In the genomic region with DNA sequence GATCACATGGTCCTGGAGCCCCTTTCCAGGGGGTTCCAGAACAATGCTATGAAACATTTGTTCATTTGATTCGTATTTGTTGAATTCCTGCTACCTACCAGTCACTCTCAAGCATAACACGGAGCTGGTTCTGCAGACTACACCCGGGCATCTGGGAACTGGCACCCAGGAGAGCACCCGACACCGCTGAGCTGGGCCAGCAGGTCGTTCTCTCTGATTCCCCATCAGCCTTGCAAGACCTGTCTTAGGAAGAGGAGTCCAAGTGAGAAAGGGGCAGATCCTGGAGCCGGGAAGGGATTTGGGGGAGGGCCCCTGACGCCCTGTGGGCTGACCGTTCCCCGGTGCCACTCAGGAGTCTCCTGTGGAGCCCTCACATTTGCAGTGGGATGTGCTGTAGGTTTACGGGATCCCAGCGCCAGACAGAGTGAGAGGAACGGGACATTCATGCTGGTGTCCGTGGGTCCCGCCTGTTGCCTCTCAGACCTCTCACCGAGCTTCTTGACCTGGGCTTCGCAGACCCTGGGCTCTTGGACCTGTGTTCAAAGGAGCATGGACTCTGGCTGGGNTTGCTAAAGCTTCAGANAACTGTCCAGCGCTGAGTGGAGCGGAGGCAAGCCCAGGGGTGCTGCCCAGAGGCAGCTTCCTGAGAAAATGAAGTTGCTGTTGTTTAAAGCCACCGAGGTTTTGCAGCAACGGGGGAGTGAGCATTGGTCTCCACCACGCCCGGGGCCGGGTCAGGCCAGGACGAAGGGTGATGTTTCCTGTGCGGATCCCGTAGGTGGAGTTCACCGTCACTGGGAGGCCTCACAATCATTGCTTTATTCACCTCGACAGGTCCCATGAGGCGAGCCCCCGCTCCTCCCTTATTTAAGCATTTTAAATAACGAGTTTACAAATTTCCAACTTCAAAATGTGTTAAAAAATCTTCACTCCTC, we compare ENCODE assay signal across 16 cellular contexts. TPM values are rescaled to one million over a fixed set of nuclear protein-coding genes. Genes with fewer than 3 reads are reported as not detected.
DNase-seq lines count a peak whose midpoint lies in the region; ATAC-seq and TF ChIP-seq lines count a peak whose summit lies in the region.
"Had no signal": no experiment of that assay in that cellular context is flagged by ENCODE, and none has a peak within 500 bp of the region (broad histone marks: within the 10 kb centered on the region; RNA-seq: fewer than 3 reads in every experiment).

No MANE protein-coding gene starts in this region.

- no peak overlapping the region for H3K27ac Mint-ChIP-seq in chondrocyte (ENCODE audit: unreplicated experiment)
- H3K27ac Mint-ChIP-seq: CD4-positive, CD25-positive, alpha-beta regulatory T cell; GM23338 had no signal

- intact Hi-C loops in right cardiac atrium (cut with DNase I): no loop called here
- intact Hi-C loops in left ventricle myocardium superior (cut with micrococcal nuclease): no loop called here
- intact Hi-C loops in lower lobe of right lung (cut with DNase I): no loop called here
- intact Hi-C loops in sigmoid colon (cut with DNase I): no loop called here

- no peak for TF ChIP-seq EP300 in suprapubic skin (IDR thresholded peaks at IDR 0.05)
- TF ChIP-seq EP300 in sigmoid colon (IDR thresholded peaks at IDR 0.05): no peak

- peaks cover 19% of the 10 kb centered on the region for H3K27me3 Mint-ChIP-seq in chondrocyte (ENCODE audit: low read depth)

- ATAC-seq in right cardiac atrium (peak in 1 of 2 donors; percentile 10), left ventricle myocardium superior (no peak), lower lobe of right lung (no peak)
- ATAC-seq: GM12878, GM23338 had no signal

- DNase-seq in right cardiac atrium: peak in 2 of 3 donors; percentile 38 to 45
- no peak for DNase-seq in left ventricle myocardium superior
- peak; percentile 68 for DNase-seq in chondrocyte (ENCODE audit: low spot score)
- DNase-seq in lower lobe of right lung: peak; percentile 27
- DNase-seq in suprapubic skin (ENCODE audit: low spot score in 2 of 2): peak; percentile 51 to 73
- no peak for DNase-seq in stimulated activated CD8-positive, alpha-beta memory T cell treated with anti-CD3 and anti-CD28 coated beads, Interleukin-4, amount 100 ng/mL, for 48 hours
- no peak for DNase-seq in hepatic stellate cell (ENCODE audit: low spot score)
- no peak for DNase-seq in sigmoid colon
- DNase-seq: BE2C; CD4-positive, CD25-positive, alpha-beta regulatory T cell; COR-L47; GDM1; NCI-H1694 treated with DMSO at 0.1 percent for 48 hours had no signal

- no peak overlapping the region for H3K4me3 Mint-ChIP-seq in chondrocyte (ENCODE audit: unreplicated experiment)
- H3K4me3 Mint-ChIP-seq: CD4-positive, CD25-positive, alpha-beta regulatory T cell; GM23338 had no signal

- H3K4me1 Mint-ChIP-seq in chondrocyte (ENCODE audit: low read depth): peaks cover 2% of the 10 kb centered on the region
- H3K4me1 Mint-ChIP-seq: GM23338 had no signal

- H3K9me3 Mint-ChIP-seq in chondrocyte (ENCODE audit: low read depth): no peaks in the 10 kb centered on the region
- H3K9me3 Mint-ChIP-seq: CD4-positive, CD25-positive, alpha-beta regulatory T cell had no signal

- 81% methylated on average over 32 of the region's 32 CpGs for WGBS in right cardiac atrium
- WGBS in suprapubic skin: 87% methylated on average over 17 of the region's 32 CpGs
- 73 to 89% methylated on average over 32 of the region's 32 CpGs for WGBS in sigmoid colon, 2 donors

- H3K4me1 ChIP-seq in right cardiac atrium (ENCODE audit: control insufficient read depth, insufficient read depth, low read length) (no peaks in the 10 kb centered on the region), lower lobe of right lung (peaks cover 13% of the 10 kb centered on the region), suprapubic skin (peaks cover 18% of the 10 kb centered on the region), sigmoid colon (no peaks in the 10 kb centered on the region)
- H3K4me1 ChIP-seq: BE2C had no signal

- H3K36me3 ChIP-seq in lower lobe of right lung: no peaks in the 10 kb centered on the region
- H3K36me3 ChIP-seq in suprapubic skin: no peaks in the 10 kb centered on the region
- no peaks in the 10 kb centered on the region for H3K36me3 ChIP-seq in sigmoid colon
- H3K36me3 ChIP-seq: BE2C, SJSA1 had no signal

- H3K27me3 ChIP-seq in right cardiac atrium (ENCODE audit: control insufficient read depth, insufficient read depth) (no peaks in the 10 kb centered on the region), lower lobe of right lung (ENCODE audit: low read depth) (no peaks in the 10 kb centered on the region), suprapubic skin (peaks cover 11% of the 10 kb centered on the region), sigmoid colon (no peaks in the 10 kb centered on the region)

- no peaks in the 10 kb centered on the region for H3K36me3 Mint-ChIP-seq in chondrocyte (ENCODE audit: low read depth)
- H3K36me3 Mint-ChIP-seq: CD4-positive, CD25-positive, alpha-beta regulatory T cell had no signal

- no peak for TF ChIP-seq POLR2A in suprapubic skin (IDR thresholded peaks at IDR 0.05)
- TF ChIP-seq POLR2A in sigmoid colon (IDR thresholded peaks at IDR 0.05): no peak

- H3K4me3 ChIP-seq in right cardiac atrium (ENCODE audit: low read length) (no peak overlapping the region), lower lobe of right lung (no peak overlapping the region), suprapubic skin (no peak overlapping the region), sigmoid colon (no peak overlapping the region)
- H3K4me3 ChIP-seq: GM12878, GM23338, SJSA1 had no signal

- TF ChIP-seq CTCF in chondrocyte (IDR thresholded peaks at IDR 0.05) (no peak), lower lobe of right lung (IDR thresholded peaks at IDR 0.05) (no peak), suprapubic skin (IDR thresholded peaks at IDR 0.05) (no peak), sigmoid colon (IDR thresholded peaks at IDR 0.05) (no peak)

- H3K9me3 ChIP-seq in right cardiac atrium (ENCODE audit: control insufficient read depth, low read length) (no peaks in the 10 kb centered on the region), lower lobe of right lung (no peaks in the 10 kb centered on the region), suprapubic skin (no peaks in the 10 kb centered on the region), sigmoid colon (no peaks in the 10 kb centered on the region)
- H3K9me3 ChIP-seq: BE2C, SJSA1 had no signal

- H3K27ac ChIP-seq in right cardiac atrium (ENCODE audit: low read length): no peak overlapping the region
- H3K27ac ChIP-seq in lower lobe of right lung: no peak overlapping the region
- no peak overlapping the region for H3K27ac ChIP-seq in suprapubic skin
- H3K27ac ChIP-seq in sigmoid colon: no peak overlapping the region
- H3K27ac ChIP-seq: SJSA1 had no signal

RNA-seq across cellular contexts. Expression of gene METRNL, which starts 49.2 kb away (rescaled TPM):
- 10 to 100 TPM; 57.3 to 77.1 (median 70.9) TPM for total RNA-seq in right cardiac atrium
- 67.9 TPM for polyA plus RNA-seq in right cardiac atrium
- total RNA-seq in left ventricle myocardium superior: 68.4 TPM
- total RNA-seq in chondrocyte: 63.8 to 79.4 TPM (median 64.7 TPM) in 3 replicates
- total RNA-seq in lower lobe of right lung: 59.8 TPM
- total RNA-seq in suprapubic skin: 100 to 1,000 TPM in 3 of 4 donors, 10 to 100 TPM in 1; 59.1 to 222 (median 155) TPM
- 10 to 100 TPM; 26.8 to 53.6 (median 29.8) TPM for total RNA-seq in sigmoid colon
- polyA plus RNA-seq in sigmoid colon: 100 to 1,000 TPM in 1 of 3 donors, 10 to 100 TPM in 2; 93.1 to 116 (median 99.6) TPM

Comparison
In these comparisons a context has a peak if more than half of its experiments do, and no peak if none do; other contexts are left out.
1. DNase-seq: peak in right cardiac atrium (2 of 3), chondrocyte (single experiment), lower lobe of right lung (single experiment) and suprapubic skin (2 of 2); none in left ventricle myocardium superior (single experiment), stimulated activated CD8-positive, alpha-beta memory T cell treated with anti-CD3 and anti-CD28 coated beads, Interleukin-4, amount 100 ng/mL, for 48 hours (single experiment), hepatic stellate cell (single experiment) and sigmoid colon (single experiment).